ENCODE assay signal across 20 cellular contexts in genomic region chr14:24011051-24011450, GRCh38. TPM values are rescaled to one million over a fixed set of nuclear protein-coding genes. Genes with fewer than 3 reads are reported as not detected.
DNase-seq lines count a peak whose midpoint lies in the region; ATAC-seq, FAIRE-seq and TF ChIP-seq lines count a peak whose summit lies in the region.
"Had no signal": no experiment of that assay in that cellular context is flagged by ENCODE, and none has a peak within 500 bp of the region (broad histone marks: within the 10 kb centered on the region; RNA-seq: fewer than 3 reads in every experiment).

No MANE protein-coding gene starts in this region.

- H3K4me3 Mint-ChIP-seq in activated CD8-positive, alpha-beta memory T cell treated with anti-CD3 and anti-CD28 coated beads, Interleukin-2, amount 10 ng/mL, durations not matched to agents 7 days and 5 days = peak overlapping the region; percentile 5
- H3K4me3 Mint-ChIP-seq in CD8-positive, alpha-beta T cell = no peak overlapping the region
- H3K4me3 Mint-ChIP-seq in activated T-helper 17 cell treated with anti-CD3 and anti-CD28 coated beads, Interleukin-2, amount 50 U/mL, for 72 hours = peak overlapping the region; percentile 53
- peak overlapping the region; percentile 15 for H3K4me3 Mint-ChIP-seq in mesothelial cell of epicardium

- H3K4me1 ChIP-seq in CD8-positive, alpha-beta T cell (ENCODE audit: insufficient read depth, low read length) = peaks cover 10% of the 10 kb centered on the region
- H3K4me1 ChIP-seq in small intestine (ENCODE audit: control insufficient read depth in 2 of 2, insufficient read depth in 1 of 2, low read depth in 1 of 2, low read length in 1 of 2) = no peaks in the 10 kb centered on the region

- H3K36me3 Mint-ChIP-seq in activated CD8-positive, alpha-beta memory T cell treated with anti-CD3 and anti-CD28 coated beads, Interleukin-2, amount 10 ng/mL, durations not matched to agents 7 days and 5 days = peaks cover 5% of the 10 kb centered on the region
- H3K36me3 Mint-ChIP-seq in CD8-positive, alpha-beta T cell = peaks cover 7% of the 10 kb centered on the region
- H3K36me3 Mint-ChIP-seq in activated T-helper 17 cell treated with anti-CD3 and anti-CD28 coated beads, Interleukin-2, amount 50 U/mL, for 72 hours (ENCODE audit: low read depth) = no peaks in the 10 kb centered on the region
- no peaks in the 10 kb centered on the region for H3K36me3 Mint-ChIP-seq in mesothelial cell of epicardium

- CTCF ChIA-PET in activated CD8-positive, alpha-beta memory T cell treated with anti-CD3 and anti-CD28 coated beads, Interleukin-2, amount 10 ng/mL, durations not matched to agents 7 days and 5 days (lab: Charles Lee) = interaction anchor here (0.7 kb wide), 1 partner anchor 79 kb away, joined by 3 read pairs; no protein-coding TSS in a partner anchor
- CTCF ChIA-PET in CD8-positive, alpha-beta T cell (lab: Charles Lee) = interaction anchor here (0.9 to 1.1 kb wide), 3 partner anchors 25 to 79 kb away, joined by 3 read pairs; no protein-coding TSS in a partner anchor

- intact Hi-C loops in CD8-positive, alpha-beta T cell (cut with DNase I, micrococcal nuclease) = loop anchor here (5.0 kb wide), 3 partner anchors 421 to 666 kb away; no protein-coding TSS in a partner anchor

- ATAC-seq in activated CD8-positive, alpha-beta memory T cell treated with anti-CD3 and anti-CD28 coated beads, Interleukin-2, amount 10 ng/mL, durations not matched to agents 7 days and 5 days = no peak
- no peak for ATAC-seq in CD8-positive, alpha-beta T cell
- no peak for ATAC-seq in activated T-helper 17 cell treated with anti-CD3 and anti-CD28 coated beads, Interleukin-2, amount 50 U/mL, for 72 hours (replicated peaks)
- no peak for ATAC-seq in GM18519 (IDR thresholded peaks at IDR 0.05; ENCODE audit: low FRiP score, unreplicated experiment)
- ATAC-seq: left cardiac atrium, mucosa of descending colon, right cardiac atrium had no signal

- no peaks in the 10 kb centered on the region for H3K27me3 ChIP-seq in CD8-positive, alpha-beta T cell (ENCODE audit: insufficient read depth, low read length)
- no peaks in the 10 kb centered on the region for H3K27me3 ChIP-seq in small intestine (ENCODE audit: control insufficient read depth in 2 of 2, insufficient read depth in 2 of 2, low read length in 2 of 2)
- H3K27me3 ChIP-seq: dorsolateral prefrontal cortex had no signal

- TF ChIP-seq CTCF in CD8-positive, alpha-beta T cell (IDR thresholded peaks at IDR 0.05) = peak; percentile 26
- TF ChIP-seq CTCF in mesothelial cell of epicardium (IDR thresholded peaks at IDR 0.05; ENCODE audit: unreplicated experiment) = no peak

- H3K9me3 Mint-ChIP-seq in activated CD8-positive, alpha-beta memory T cell treated with anti-CD3 and anti-CD28 coated beads, Interleukin-2, amount 10 ng/mL, durations not matched to agents 7 days and 5 days (ENCODE audit: low read depth) = no peaks in the 10 kb centered on the region
- no peaks in the 10 kb centered on the region for H3K9me3 Mint-ChIP-seq in CD8-positive, alpha-beta T cell
- no peaks in the 10 kb centered on the region for H3K9me3 Mint-ChIP-seq in activated T-helper 17 cell treated with anti-CD3 and anti-CD28 coated beads, Interleukin-2, amount 50 U/mL, for 72 hours
- no peaks in the 10 kb centered on the region for H3K9me3 Mint-ChIP-seq in mesothelial cell of epicardium

- peak overlapping the region; percentile 56 for H3K27ac Mint-ChIP-seq in activated CD8-positive, alpha-beta memory T cell treated with anti-CD3 and anti-CD28 coated beads, Interleukin-2, amount 10 ng/mL, durations not matched to agents 7 days and 5 days
- peak overlapping the region; percentile 66 for H3K27ac Mint-ChIP-seq in CD8-positive, alpha-beta T cell
- peak overlapping the region; percentile 70 for H3K27ac Mint-ChIP-seq in activated T-helper 17 cell treated with anti-CD3 and anti-CD28 coated beads, Interleukin-2, amount 50 U/mL, for 72 hours
- peak overlapping the region; percentile 23 for H3K27ac Mint-ChIP-seq in mesothelial cell of epicardium

- POLR2A ChIA-PET in CD8-positive, alpha-beta T cell (lab: Charles Lee) = no interaction called here

- no peaks in the 10 kb centered on the region for H3K9me3 ChIP-seq in CD8-positive, alpha-beta T cell (ENCODE audit: low read length)
- H3K9me3 ChIP-seq in small intestine (ENCODE audit: control insufficient read depth, low read depth) = no peaks in the 10 kb centered on the region
- H3K9me3 ChIP-seq: mucosa of descending colon had no signal

- H3K27ac ChIP-seq in CD8-positive, alpha-beta T cell (ENCODE audit: low read depth, low read length) = no peak overlapping the region
- H3K27ac ChIP-seq in small intestine (ENCODE audit: low read depth in 1 of 2, low read length in 1 of 2) = no peak overlapping the region

- FAIRE-seq in small intestine (lab: Jason Lieb, UNC) = no peak
- FAIRE-seq: frontal cortex, GM19239, urothelium cell line had no signal

- no peak overlapping the region for H3K4me3 ChIP-seq in CD8-positive, alpha-beta T cell (ENCODE audit: low read depth, low read length)
- H3K4me3 ChIP-seq in small intestine (ENCODE audit: low read depth in 1 of 2, low read length in 2 of 2) = no peak overlapping the region
- H3K4me3 ChIP-seq: dorsolateral prefrontal cortex, mucosa of descending colon had no signal

- 66 to 75% (median 70%) methylated on average over 2 of the region's 2 CpGs for WGBS in small intestine, 3 donors

- no peaks in the 10 kb centered on the region for H3K36me3 ChIP-seq in CD8-positive, alpha-beta T cell (ENCODE audit: insufficient read depth, low read length)
- no peaks in the 10 kb centered on the region for H3K36me3 ChIP-seq in small intestine (ENCODE audit: control insufficient read depth in 2 of 2, insufficient read depth in 2 of 2, low read length in 2 of 2)

- DNase-seq in activated CD8-positive, alpha-beta memory T cell treated with anti-CD3 and anti-CD28 coated beads, Interleukin-2, amount 10 ng/mL, durations not matched to agents 7 days and 5 days = no peak
- no peak for DNase-seq in activated CD8-positive, alpha-beta memory T cell treated with anti-CD3 and anti-CD28 coated beads for 24 hours
- DNase-seq in CD8-positive, alpha-beta T cell = no peak
- DNase-seq in mesothelial cell of epicardium (ENCODE audit: low spot score in 2 of 2, unreplicated experiment in 2 of 2) (no peak), small intestine (no peak)
- no peak for DNase-seq in effector CD4-positive, alpha-beta T cell
- DNase-seq: dorsolateral prefrontal cortex; H7; left cardiac atrium; mucosa of descending colon; NCI-H1694 treated with DMSO at 0.1 percent for 48 hours; NCI-H226; NK-92 treated with Interleukin-12 subunit alpha and Interleukin-12 subunit beta, amount 100 ng/mL, for 24 hours; right cardiac atrium had no signal

- H3K27me3 Mint-ChIP-seq in activated CD8-positive, alpha-beta memory T cell treated with anti-CD3 and anti-CD28 coated beads, Interleukin-2, amount 10 ng/mL, durations not matched to agents 7 days and 5 days = no peaks in the 10 kb centered on the region
- H3K27me3 Mint-ChIP-seq in CD8-positive, alpha-beta T cell (ENCODE audit: low read depth) = no peaks in the 10 kb centered on the region
- no peaks in the 10 kb centered on the region for H3K27me3 Mint-ChIP-seq in activated T-helper 17 cell treated with anti-CD3 and anti-CD28 coated beads, Interleukin-2, amount 50 U/mL, for 72 hours
- H3K27me3 Mint-ChIP-seq in mesothelial cell of epicardium (ENCODE audit: low read depth) = peaks cover 2% of the 10 kb centered on the region

- H3K4me1 Mint-ChIP-seq in activated CD8-positive, alpha-beta memory T cell treated with anti-CD3 and anti-CD28 coated beads, Interleukin-2, amount 10 ng/mL, durations not matched to agents 7 days and 5 days = peaks cover 34% of the 10 kb centered on the region
- peaks cover 42% of the 10 kb centered on the region for H3K4me1 Mint-ChIP-seq in CD8-positive, alpha-beta T cell (ENCODE audit: low read depth)
- peaks cover 20% of the 10 kb centered on the region for H3K4me1 Mint-ChIP-seq in activated T-helper 17 cell treated with anti-CD3 and anti-CD28 coated beads, Interleukin-2, amount 50 U/mL, for 72 hours
- peaks cover 29% of the 10 kb centered on the region for H3K4me1 Mint-ChIP-seq in mesothelial cell of epicardium

RNA-seq across cellular contexts. Expression of gene DHRS4L2, which starts 22.3 kb away (rescaled TPM):
- total RNA-seq in activated CD8-positive, alpha-beta memory T cell treated with anti-CD3 and anti-CD28 coated beads, Interleukin-2, amount 10 ng/mL, durations not matched to agents 7 days and 5 days = 10 to 100 TPM; 16.0 to 19.4 TPM
- total RNA-seq in CD8-positive, alpha-beta T cell = 1 to 10 TPM; 7.6 to 8.1 TPM
- 10 to 100 TPM; 15.8 to 17.9 TPM for total RNA-seq in activated T-helper 17 cell treated with anti-CD3 and anti-CD28 coated beads, Interleukin-2, amount 50 U/mL, for 72 hours
- total RNA-seq in mesothelial cell of epicardium = 19.1 to 23.2 TPM (median 22.5 TPM) in 3 replicates
- 100 to 1,000 TPM; 105 to 162 (median 109) TPM for polyA plus RNA-seq in small intestine

RNA-seq across cellular contexts. Expression of gene CARMIL3, which starts 40.8 kb away (rescaled TPM):
- total RNA-seq in activated CD8-positive, alpha-beta memory T cell treated with anti-CD3 and anti-CD28 coated beads, Interleukin-2, amount 10 ng/mL, durations not matched to agents 7 days and 5 days = 1 to 10 TPM; 2.9 to 3.3 TPM
- under 1 TPM; 0.14 to 0.19 TPM for total RNA-seq in CD8-positive, alpha-beta T cell
- total RNA-seq in activated T-helper 17 cell treated with anti-CD3 and anti-CD28 coated beads, Interleukin-2, amount 50 U/mL, for 72 hours = 1 to 10 TPM; 2.1 to 4.2 TPM
- 1.1 to 1.6 TPM (median 1.4 TPM) in 3 replicates for total RNA-seq in mesothelial cell of epicardium
- 1 to 10 TPM in 2 of 3 donors, under 1 TPM in 1; 0.81 to 1.4 (median 1.3) TPM for polyA plus RNA-seq in small intestine
- total RNA-seq: epithelial cell of proximal tubule had no signal

RNA-seq across cellular contexts. Expression of gene DHRS4, which starts 57.5 kb away (rescaled TPM):
- 10 to 100 TPM; 15.5 to 20.7 TPM for total RNA-seq in activated CD8-positive, alpha-beta memory T cell treated with anti-CD3 and anti-CD28 coated beads, Interleukin-2, amount 10 ng/mL, durations not matched to agents 7 days and 5 days
- 1 to 10 TPM; 6.8 to 7.1 TPM for total RNA-seq in CD8-positive, alpha-beta T cell
- total RNA-seq in activated T-helper 17 cell treated with anti-CD3 and anti-CD28 coated beads, Interleukin-2, amount 50 U/mL, for 72 hours = 10 to 100 TPM; 14.6 to 15.0 TPM
- total RNA-seq in mesothelial cell of epicardium = 20.9 to 23.7 TPM (median 22.0 TPM) in 3 replicates
- 100 to 1,000 TPM; 121 to 163 (median 149) TPM for polyA plus RNA-seq in small intestine
